Comparison of ENCODE assay signal across 1 cellular context in genomic region chr5:39076757-39077475, GRCh38.
TF ChIP-seq lines count a peak whose summit lies in the region.

No MANE protein-coding gene starts in this region.

TF ChIP-seq in A549, 52 proteins besides CTCF, POLR2A, EP300 and RAD21 (continued from another document):
- no peak; the same call in 1 of the 2 replicates for TF ChIP-seq REST (IDR thresholded peaks at IDR 0.05)
- no peak for TF ChIP-seq CBX8 (IDR thresholded peaks at IDR 0.05)
- no peak for TF ChIP-seq HOXB13 (CRISPR knock-in tag; IDR thresholded peaks at IDR 0.05; ENCODE audit: low read depth)
- TF ChIP-seq FOSL2 (IDR thresholded peaks at IDR 0.05), result no peak; the same call in 1 of the 2 replicates
- TF ChIP-seq FOSL2 (CRISPR knock-in tag; IDR thresholded peaks at IDR 0.05), result peak; percentile 88
- no peak for TF ChIP-seq ELK1 (IDR thresholded peaks at IDR 0.05; ENCODE audit: low read depth, low read length)
- no peak for TF ChIP-seq MAZ (IDR thresholded peaks at IDR 0.05; ENCODE audit: borderline replicate concordance, low read depth, low read length)
- TF ChIP-seq CEBPB (IDR thresholded peaks at IDR 0.05), result no peak
